In genomic region chr3:121649645-121650044, GRCh38 we compare ENCODE assay signal across 22 cellular contexts. TPM values are rescaled to one million over a fixed set of nuclear protein-coding genes. Genes with fewer than 3 reads are reported as not detected.
DNase-seq lines count a peak whose midpoint lies in the region; ATAC-seq and TF ChIP-seq lines count a peak whose summit lies in the region.
"Had no signal": no experiment of that assay in that cellular context is flagged by ENCODE, and none has a peak within 500 bp of the region (broad histone marks: within the 10 kb centered on the region; RNA-seq: fewer than 3 reads in every experiment).

No MANE protein-coding gene starts in this region.

- intact Hi-C loops in mammary epithelial cell (cut with micrococcal nuclease) (no loop called here), natural killer cell (cut with micrococcal nuclease) (no loop called here)

- no peak for DNase-seq in activated CD4-positive, CD25-positive, alpha-beta regulatory T cell (lab: John Stamatoyannopoulos, UW)
- peak; percentile 20 for DNase-seq in EL
- DNase-seq in mammary epithelial cell: peak; percentile 34
- DNase-seq in natural killer cell: no peak
- no peak for DNase-seq in hippocampal formation (lab: John Stamatoyannopoulos, UW)
- DNase-seq in SHP77 (lab: John Stamatoyannopoulos, UW): no peak
- DNase-seq: activated naive CD4-positive, alpha-beta T cell; DMS 273 treated with DMSO at 0.1 percent for 48 hours; immature natural killer cell; naive B cell; NCI-H1417; NCI-H2171; NCI-H82; stimulated activated CD8-positive, alpha-beta memory T cell treated with anti-CD3 and anti-CD28 coated beads, Interleukin-4, amount 100 ng/mL, for 48 hours; substantia nigra had no signal

- no peaks in the 10 kb centered on the region for H3K27me3 ChIP-seq in mammary epithelial cell (ENCODE audit: insufficient read depth, low read length)
- H3K27me3 ChIP-seq: BLaER1 treated with 17β-estradiol and CSF1 and Interleukin-3, amounts not matched to agents 10 nM and 100 nM had no signal

- H3K4me3 Mint-ChIP-seq in natural killer cell: no peak overlapping the region
- H3K4me3 Mint-ChIP-seq: naive B cell had no signal

- BruUV-seq in mammary epithelial cell (replicated peaks; lab: Mats Ljungman, UMichigan): no TSS peak

- in situ Hi-C loops in mammary epithelial cell (cut with MboI; ENCODE audit: low sequenced_read_pairs in 2 of 2): no loop called here

- TF ChIP-seq CTCF in mammary epithelial cell (conservative IDR thresholded peaks at IDR 0.05 in 1 of 2, IDR thresholded peaks at IDR 0.05 in 1 of 2; ENCODE audit: extremely low read depth in 1 of 2, insufficient read depth in 1 of 2, low read depth in 1 of 2, low read length in 2 of 2): no peak
- no peak for TF ChIP-seq CTCF in natural killer cell (IDR thresholded peaks at IDR 0.05)

- no peaks in the 10 kb centered on the region for H3K36me3 ChIP-seq in mammary epithelial cell (ENCODE audit: insufficient read depth, low read length)

- H3K9me3 Mint-ChIP-seq in natural killer cell: no peaks in the 10 kb centered on the region
- H3K9me3 Mint-ChIP-seq: immature natural killer cell, naive B cell had no signal

- H3K9me3 ChIP-seq in mammary epithelial cell (replicated peaks; ENCODE audit: insufficient read depth, low read length): no peaks in the 10 kb centered on the region

- no peak overlapping the region for H3K4me2 ChIP-seq in mammary epithelial cell (ENCODE audit: insufficient read depth, low read depth, low read length)
- H3K4me2 ChIP-seq: BLaER1 treated with 17β-estradiol and CSF1 and Interleukin-3, amounts not matched to agents 10 nM and 100 nM had no signal

- H3K36me3 Mint-ChIP-seq in natural killer cell: peaks cover 7% of the 10 kb centered on the region

- H3K27ac ChIP-seq in mammary epithelial cell (ENCODE audit: insufficient read depth, low read depth, low read length): no peak overlapping the region
- H3K27ac ChIP-seq: BLaER1 treated with 17β-estradiol and CSF1 and Interleukin-3, amounts not matched to agents 10 nM and 100 nM; parathyroid adenoma had no signal

- CTCF ChIA-PET in mammary epithelial cell (lab: Charles Lee; ENCODE audit: low non-redundant PET): no interaction called here

- H3K4me1 Mint-ChIP-seq in natural killer cell: peaks cover 35 to 40% of the 10 kb centered on the region in 2 donors

- no peaks in the 10 kb centered on the region for H3K79me2 ChIP-seq in mammary epithelial cell (ENCODE audit: insufficient read depth, low read length)
- H3K79me2 ChIP-seq: parathyroid adenoma had no signal

- no peak overlapping the region for H3K9ac ChIP-seq in mammary epithelial cell (ENCODE audit: insufficient read depth, low read length)
- H3K9ac ChIP-seq: BLaER1 treated with 17β-estradiol and CSF1 and Interleukin-3, amounts not matched to agents 10 nM and 100 nM; parathyroid adenoma had no signal

- ATAC-seq in activated CD4-positive, CD25-positive, alpha-beta regulatory T cell treated with anti-CD3 and anti-CD28 coated beads, Interleukin-2, amount 50 U/mL, for 24 hours: peak; percentile 55 to 58
- ATAC-seq in natural killer cell: no peak
- no peak for ATAC-seq in GM19035 (IDR thresholded peaks at IDR 0.05; ENCODE audit: unreplicated experiment)
- ATAC-seq: Panc1, SK-N-SH treated with all-trans-retinoic acid at 6 μM for 48 hours had no signal

- H2AFZ ChIP-seq in mammary epithelial cell (ENCODE audit: low read depth, low read length): no peak overlapping the region
- H2AFZ ChIP-seq: parathyroid adenoma had no signal

- H3K27ac Mint-ChIP-seq in natural killer cell: peak overlapping the region; percentile 58 to 78

- peaks cover 4% of the 10 kb centered on the region for H3K4me1 ChIP-seq in mammary epithelial cell (ENCODE audit: insufficient read depth, low read length)
- H3K4me1 ChIP-seq: parathyroid adenoma had no signal

- H3K27me3 Mint-ChIP-seq in natural killer cell (ENCODE audit: low read depth in 2 of 2): no peaks in the 10 kb centered on the region
- H3K27me3 Mint-ChIP-seq: naive B cell had no signal

- no peak overlapping the region for H3K4me3 ChIP-seq in mammary epithelial cell (replicated peaks in 1 of 3; ENCODE audit: insufficient read depth in 1 of 3, low read depth in 2 of 3, low read length in 3 of 3)
- H3K4me3 ChIP-seq: BLaER1 treated with 17β-estradiol and CSF1 and Interleukin-3, amounts not matched to agents 10 nM and 100 nM had no signal

- dilution Hi-C loops in mammary epithelial cell (cut with HindIII; ENCODE audit: low sequenced_read_pairs): no loop called here

- no peaks in the 10 kb centered on the region for H4K20me1 ChIP-seq in mammary epithelial cell (ENCODE audit: insufficient read depth, low read length)

RNA-seq across cellular contexts. Expression of gene HCLS1, which starts 11.1 kb away (rescaled TPM):
- total RNA-seq in mammary epithelial cell (1 to 10 TPM; 2.0 to 2.8 TPM), natural killer cell (100 to 1,000 TPM; 331 to 356 (median 336) TPM)
- 0.06 TPM for polyA plus RNA-seq in mammary epithelial cell
- not detected for polyA minus RNA-seq in mammary epithelial cell

RNA-seq across cellular contexts. Expression of gene FBXO40, which starts 56.5 kb away (rescaled TPM):
- total RNA-seq in mammary epithelial cell (not detected), natural killer cell (not detected)
- not detected for polyA plus RNA-seq in mammary epithelial cell
- not detected for polyA minus RNA-seq in mammary epithelial cell
- total RNA-seq: epithelial cell of proximal tubule had no signal

Comparison
In these comparisons a context has a peak if more than half of its experiments do, and no peak if none do; other contexts are left out.
1. ATAC-seq: peak in activated CD4-positive, CD25-positive, alpha-beta regulatory T cell treated with anti-CD3 and anti-CD28 coated beads, Interleukin-2, amount 50 U/mL, for 24 hours (2 of 2); none in natural killer cell (0 of 3) and GM19035 (single experiment).
2. DNase-seq: peak in EL (single experiment) and mammary epithelial cell (single experiment); none in activated CD4-positive, CD25-positive, alpha-beta regulatory T cell (0 of 4), natural killer cell (single experiment), hippocampal formation (0 of 2) and SHP77 (0 of 2).
3. RNA of gene HCLS1, which starts 11.1 kb away (total RNA-seq): 331 to 356 TPM in natural killer cell; 2.0 to 2.8 TPM in mammary epithelial cell; every median in the first group is over 10 times any median in the second.